In the genomic region with DNA sequence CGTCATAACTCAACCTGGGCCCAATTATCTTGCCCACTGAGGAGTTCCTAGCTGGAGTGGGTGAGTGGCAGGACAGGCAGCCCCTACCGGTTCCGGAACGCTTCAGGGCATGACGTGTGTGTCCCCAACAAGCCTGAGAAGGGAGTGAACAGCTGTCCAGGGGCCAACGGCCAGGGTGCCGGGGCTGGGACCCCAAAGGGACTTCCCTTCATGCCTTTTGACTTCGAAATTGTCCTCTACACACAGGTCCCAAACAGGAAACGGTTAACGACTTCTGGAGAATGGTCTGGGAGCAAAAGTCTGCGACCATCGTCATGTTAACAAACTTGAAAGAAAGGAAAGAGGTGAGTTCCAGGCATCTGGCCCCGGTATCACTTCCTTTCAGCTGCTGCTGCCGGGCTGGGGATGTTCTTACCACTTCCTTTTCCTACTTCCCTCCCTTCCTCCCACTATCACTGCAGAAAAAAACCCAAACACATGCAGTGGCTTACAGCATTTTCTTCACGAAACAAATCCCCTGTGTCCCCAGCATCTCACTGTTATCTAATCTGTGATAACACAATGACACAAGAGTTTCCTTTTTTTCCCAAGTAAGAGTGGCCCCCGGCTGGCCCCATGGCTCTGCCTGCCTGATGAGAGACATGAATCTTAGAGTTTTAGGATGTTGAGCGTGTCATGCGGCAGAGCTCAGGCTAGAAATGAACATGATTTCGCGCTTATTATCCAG, we compare ENCODE assay signal across 8 cellular contexts.
DNase-seq lines count a peak whose midpoint lies in the region; ATAC-seq, FAIRE-seq and TF ChIP-seq lines count a peak whose summit lies in the region.

No MANE protein-coding gene starts in this region.

- H2AFZ ChIP-seq in OCI-LY1 (ENCODE audit: low read length), result no peak overlapping the region

- intact Hi-C loops in adrenal gland (cut with DNase I) (no loop called here), transverse colon (cut with DNase I; ENCODE audit: low total_unique reads) (no loop called here)

- H3K79me2 ChIP-seq in OCI-LY1 (ENCODE audit: insufficient read depth, low read length), result no peaks in the 10 kb centered on the region

- H3K4me3 ChIP-seq in OCI-LY1 (ENCODE audit: low read depth, low read length, poor library complexity, severe bottlenecking) (peak overlapping the region; percentile 48), adrenal gland (no peak overlapping the region), mesodermal cell (ENCODE audit: extremely low read depth, insufficient read depth, low read length, poor library complexity, severe bottlenecking) (no peak overlapping the region), transverse colon (no peak overlapping the region)

- H3K36me3 ChIP-seq in OCI-LY1 (ENCODE audit: insufficient read depth, low read length), result peaks cover 43% of the 10 kb centered on the region
- peaks cover 0 to 31% of the 10 kb centered on the region in 2 donors for H3K36me3 ChIP-seq in adrenal gland (replicated peaks in 1 of 2)
- H3K36me3 ChIP-seq in mesodermal cell (ENCODE audit: control insufficient read depth, insufficient read depth, low read length), result peaks cover 15% of the 10 kb centered on the region
- H3K36me3 ChIP-seq in transverse colon, result peaks cover 0 to 5% (median 0%) of the 10 kb centered on the region in 4 donors

- TF ChIP-seq EP300 in transverse colon (IDR thresholded peaks at IDR 0.05; ENCODE audit: low read depth), result no peak

- DNase-seq in GM12892 (ENCODE audit: insufficient read length), result no peak
- DNase-seq in adrenal gland, result peak in 5 of 7 donors; percentile 30 to 72 (median 46)
- peak; percentile 58 for DNase-seq in transverse colon
- no peak for DNase-seq in NCI-H1105 treated with DMSO at 0.1 percent for 48 hours (lab: John Stamatoyannopoulos, UW)
- DNase-seq in DMS53 (lab: John Stamatoyannopoulos, UW), result no peak

- no peak for TF ChIP-seq CTCF in OCI-LY1 (IDR thresholded peaks at IDR 0.05; ENCODE audit: low read length)
- TF ChIP-seq CTCF in adrenal gland (IDR thresholded peaks at IDR 0.05), result no peak
- TF ChIP-seq CTCF in transverse colon (IDR thresholded peaks at IDR 0.05), result no peak

- H4K20me1 ChIP-seq in OCI-LY1 (ENCODE audit: insufficient read depth, low read length), result no peaks in the 10 kb centered on the region

- no peak for TF ChIP-seq POLR2A in GM12892 (IDR thresholded peaks at IDR 0.05; ENCODE audit: low read depth, low read length)
- TF ChIP-seq POLR2A in adrenal gland (IDR thresholded peaks at IDR 0.05), result no peak
- no peak for TF ChIP-seq POLR2A in transverse colon (IDR thresholded peaks at IDR 0.05)

- in situ Hi-C loops in transverse colon (cut with MboI; ENCODE audit: low pct_ligation_motif_present in 1 of 4, low pct_unique_long_range_greater_than_20kb in 1 of 4, low sequenced_read_pairs in 3 of 4), result no loop called here

- peak overlapping the region; percentile 45 for H3K9ac ChIP-seq in OCI-LY1 (ENCODE audit: low read length)

- no peaks in the 10 kb centered on the region for H3F3A ChIP-seq in OCI-LY1 (ENCODE audit: insufficient read depth, low read length)

- H3K4me1 ChIP-seq in OCI-LY1 (ENCODE audit: insufficient read depth, low read length, severe bottlenecking) (peaks cover 62% of the 10 kb centered on the region), adrenal gland (replicated peaks in 1 of 2) (peaks cover 10 to 31% of the 10 kb centered on the region in 2 donors), mesodermal cell (ENCODE audit: control insufficient read depth, insufficient read depth, low read length, poor library complexity, severe bottlenecking) (peaks cover 28% of the 10 kb centered on the region), transverse colon (peaks cover 0 to 29% (median 4%) of the 10 kb centered on the region in 4 donors)

- peak; percentile 93 for FAIRE-seq in GM12892 (lab: Jason Lieb, UNC)

- no peaks in the 10 kb centered on the region for H3K9me2 ChIP-seq in OCI-LY1 (ENCODE audit: low read depth, low read length)

- 55 to 59% (median 59%) methylated on average over 17 to 20 of the region's 20 CpGs for WGBS in adrenal gland, 4 donors
- WGBS in mesodermal cell (ENCODE audit: insufficient coverage in 2 of 2), 2 experiments, result 68 to 77% methylated on average over 14 to 19 of the region's 20 CpGs
- 67 to 74% methylated on average over 13 to 20 of the region's 20 CpGs for WGBS in transverse colon (ENCODE audit: low coverage in 1 of 2), 2 donors

- H3K9me3 ChIP-seq in OCI-LY1 (ENCODE audit: low read length), result no peaks in the 10 kb centered on the region
- no peaks in the 10 kb centered on the region for H3K9me3 ChIP-seq in adrenal gland (replicated peaks in 1 of 3)
- no peaks in the 10 kb centered on the region for H3K9me3 ChIP-seq in mesodermal cell (ENCODE audit: control insufficient read depth, low read length)
- no peaks in the 10 kb centered on the region for H3K9me3 ChIP-seq in transverse colon

- H3K27ac ChIP-seq in OCI-LY1 (ENCODE audit: low read depth, low read length, poor library complexity, severe bottlenecking) (peak overlapping the region; percentile 91), adrenal gland (peak overlapping the region; percentile 9 to 95 (median 73)), mesodermal cell (ENCODE audit: low read depth, low read length, severe bottlenecking) (peak overlapping the region; percentile 75), transverse colon (peak overlapping the region; percentile 61 to 75 (median 68))

- H3K4me2 ChIP-seq in OCI-LY1 (ENCODE audit: low read length), result peak overlapping the region; percentile 71

- H3K27me3 ChIP-seq in OCI-LY1 (ENCODE audit: insufficient read depth, low read length), result no peaks in the 10 kb centered on the region
- H3K27me3 ChIP-seq in adrenal gland, result no peaks in the 10 kb centered on the region
- H3K27me3 ChIP-seq in transverse colon, result no peaks in the 10 kb centered on the region

- ATAC-seq in HG02759 (IDR thresholded peaks at IDR 0.05; ENCODE audit: unreplicated experiment), result peak; percentile 47

Comparison
In these comparisons a context has a peak if more than half of its experiments do, and no peak if none do; other contexts are left out.
1. DNase-seq: peak in adrenal gland (5 of 7) and transverse colon (single experiment); none in GM12892 (single experiment), NCI-H1105 treated with DMSO at 0.1 percent for 48 hours (single experiment) and DMS53 (single experiment).
2. Peak in every context shown above with its lines, with median percentiles within 50 percentile points of each other: H3K27ac ChIP-seq.